24 cellular contexts compared by ENCODE assay signal in genomic region chr16:69822174-69822935, GRCh38.
DNase-seq lines count a peak whose midpoint lies in the region; ATAC-seq and TF ChIP-seq lines count a peak whose summit lies in the region.
"Had no signal": no experiment of that assay in that cellular context is flagged by ENCODE, and none has a peak within 500 bp of the region (broad histone marks: within the 10 kb centered on the region; RNA-seq: fewer than 3 reads in every experiment).

No MANE protein-coding gene starts in this region.

- no peak overlapping the region for H3K4ac ChIP-seq in H9 (ENCODE audit: low read depth, low read length)

- H2AK5ac ChIP-seq in H9 (ENCODE audit: insufficient read length, low read length): no peak overlapping the region

- H3K36me3 ChIP-seq in right lobe of liver (no peaks in the 10 kb centered on the region), stomach (peaks cover 4 to 22% (median 12%) of the 10 kb centered on the region in 4 donors), smooth muscle cell (ENCODE audit: low read depth) (no peaks in the 10 kb centered on the region)
- H3K36me3 ChIP-seq: WERI-Rb-1 had no signal

- peaks cover 0 to 2% of the 10 kb centered on the region in 2 experiments; a peak in 2 of 5 replicates for H3K9me3 Mint-ChIP-seq in H9
- H3K9me3 Mint-ChIP-seq: activated CD4-positive, alpha-beta memory T cell treated with anti-CD3 and anti-CD28 coated beads, Interleukin-2, amount 10 ng/mL, durations not matched to agents 7 days and 5 days; activated naive CD4-positive, alpha-beta T cell treated with anti-CD3 and anti-CD28 coated beads, Interleukin-2, amount 50 U/mL, for 24 hours; dendritic cell treated with granulocyte-macrophage colony-stimulating factor and Interleukin-4, amounts not matched to agents 40 ng/mL and 50 ng/mL, for 4 days had no signal

- peaks cover 4 to 9% (median 8%) of the 10 kb centered on the region in 3 experiments; a peak in 6 of 7 replicates for H3K36me3 Mint-ChIP-seq in H9 (ENCODE audit: insufficient read depth in 1 of 3, low read depth in 3 of 3)

- no peak overlapping the region for H2BK120ac ChIP-seq in H9 (ENCODE audit: low read depth, low read length, poor library complexity, severe bottlenecking)

- no peak overlapping the region for H2BK12ac ChIP-seq in H9 (ENCODE audit: insufficient read length, low read depth, low read length)

- no peak overlapping the region for H3K9ac ChIP-seq in H9 (ENCODE audit: extremely low read depth, insufficient read length, low read length)
- H3K9ac ChIP-seq in smooth muscle cell (ENCODE audit: low read depth): no peak overlapping the region
- H3K9ac ChIP-seq: parathyroid adenoma had no signal

- TF ChIP-seq POLR2A in right lobe of liver (IDR thresholded peaks at IDR 0.05) (no peak), stomach (IDR thresholded peaks at IDR 0.05) (no peak)

- TF ChIP-seq EP300 in stomach (IDR thresholded peaks at IDR 0.05): no peak

- no peak overlapping the region for H4K91ac ChIP-seq in H9 (ENCODE audit: insufficient read length, low read depth, low read length)

- no peak overlapping the region for H2BK5ac ChIP-seq in H9 (ENCODE audit: insufficient read length, low read length)

- no peak overlapping the region for H3K56ac ChIP-seq in H9 (ENCODE audit: insufficient read length, low read depth, low read length)

- H3K14ac ChIP-seq in H9 (ENCODE audit: insufficient read depth, low read length): no peak overlapping the region

- no peak for TF ChIP-seq CTCF in H9 (conservative IDR thresholded peaks at IDR 0.05)
- no peak for TF ChIP-seq CTCF in right lobe of liver (IDR thresholded peaks at IDR 0.05)
- no peak for TF ChIP-seq CTCF in stomach (IDR thresholded peaks at IDR 0.05)
- TF ChIP-seq CTCF in smooth muscle cell (IDR thresholded peaks at IDR 0.05; ENCODE audit: borderline replicate concordance, insufficient read depth, poor library complexity, severe bottlenecking): no peak

- no peak overlapping the region for H3T11ph ChIP-seq in H9 (ENCODE audit: low read length)

- H3K4me1 ChIP-seq in H9 (ENCODE audit: insufficient read depth, low read length) (peaks cover 2% of the 10 kb centered on the region; the same call in 1 of the 2 replicates), right lobe of liver (peaks cover 0 to 10% (median 2%) of the 10 kb centered on the region in 4 donors), stomach (peaks cover 19 to 67% (median 30%) of the 10 kb centered on the region in 4 donors), smooth muscle cell (ENCODE audit: low read depth) (no peaks in the 10 kb centered on the region)
- H3K4me1 ChIP-seq: parathyroid adenoma had no signal

- H4K20me1 ChIP-seq in H9 (ENCODE audit: control insufficient read depth, insufficient read depth, insufficient read length) (no peaks in the 10 kb centered on the region), smooth muscle cell (ENCODE audit: low read depth) (no peaks in the 10 kb centered on the region)

- no peaks in the 10 kb centered on the region for H3K27me3 ChIP-seq in H9 (ENCODE audit: insufficient read depth, low read length)
- H3K27me3 ChIP-seq in right lobe of liver: no peaks in the 10 kb centered on the region
- no peaks in the 10 kb centered on the region for H3K27me3 ChIP-seq in stomach
- no peaks in the 10 kb centered on the region for H3K27me3 ChIP-seq in smooth muscle cell (ENCODE audit: low read depth)
- H3K27me3 ChIP-seq: brain microvascular endothelial cell had no signal

- no peak overlapping the region for H3K4me3 Mint-ChIP-seq in H9
- H3K4me3 Mint-ChIP-seq: activated CD4-positive, alpha-beta memory T cell treated with anti-CD3 and anti-CD28 coated beads, Interleukin-2, amount 10 ng/mL, durations not matched to agents 7 days and 5 days; activated naive CD4-positive, alpha-beta T cell treated with anti-CD3 and anti-CD28 coated beads, Interleukin-2, amount 50 U/mL, for 24 hours; dendritic cell treated with granulocyte-macrophage colony-stimulating factor and Interleukin-4, amounts not matched to agents 40 ng/mL and 50 ng/mL, for 4 days; naive thymus-derived CD4-positive, alpha-beta T cell had no signal

- intact Hi-C loops in right lobe of liver (cut with DNase I) (no loop called here), stomach (cut with DNase I; ENCODE audit: low total_unique reads) (no loop called here)

- in situ Hi-C loops in ACHN (cut with HindIII; ENCODE audit: low pct_ligation_motif_present, low pct_unique_long_range_greater_than_20kb, low sequenced_read_pairs): no loop called here

- H3K9me3 ChIP-seq in H9 (ENCODE audit: control insufficient read depth, low read depth, low read length): no peaks in the 10 kb centered on the region
- H3K9me3 ChIP-seq in right lobe of liver: no peaks in the 10 kb centered on the region
- H3K9me3 ChIP-seq in stomach: no peaks in the 10 kb centered on the region
- no peaks in the 10 kb centered on the region for H3K9me3 ChIP-seq in smooth muscle cell (replicated peaks; ENCODE audit: low read depth)

- no CpG with 5 or more reads among the region's 11 CpGs for WGBS in H9 (ENCODE audit: extremely low coverage, insufficient read length, low lambda C conversion rate)
- WGBS in right lobe of liver (ENCODE audit: insufficient coverage, low coverage, low lambda C conversion rate, missing lambda C conversion rate): 63% methylated on average over 10 of the region's 11 CpGs
- WGBS in stomach, 5 donors: 67 to 74% (median 70%) methylated on average over 11 of the region's 11 CpGs
- 97% methylated on average over 11 of the region's 11 CpGs for WGBS in smooth muscle cell (ENCODE audit: low lambda C conversion rate)

- H3K27me3 Mint-ChIP-seq in H9 (ENCODE audit: low read depth): no peaks in the 10 kb centered on the region
- H3K27me3 Mint-ChIP-seq: activated CD4-positive, alpha-beta memory T cell treated with anti-CD3 and anti-CD28 coated beads, Interleukin-2, amount 10 ng/mL, durations not matched to agents 7 days and 5 days; activated naive CD4-positive, alpha-beta T cell treated with anti-CD3 and anti-CD28 coated beads, Interleukin-2, amount 50 U/mL, for 24 hours; dendritic cell treated with granulocyte-macrophage colony-stimulating factor and Interleukin-4, amounts not matched to agents 40 ng/mL and 50 ng/mL, for 4 days; naive thymus-derived CD4-positive, alpha-beta T cell had no signal

- no peaks in the 10 kb centered on the region for H3K23me2 ChIP-seq in H9 (ENCODE audit: insufficient read length, low read depth, low read length, poor library complexity, severe bottlenecking)

- no peak for DNase-seq in H9
- no peak for DNase-seq in right lobe of liver
- DNase-seq in stomach: no peak
- DNase-seq in HUDEP-2 (lab: John Stamatoyannopoulos, UW; ENCODE audit: unreplicated experiment in 76 of 76): no peak
- no peak for DNase-seq in smooth muscle cell (lab: John Stamatoyannopoulos, UW; ENCODE audit: unreplicated experiment)
- no peak for DNase-seq in ACHN
- DNase-seq: activated CD4-positive, alpha-beta memory T cell treated with anti-CD3 and anti-CD28 coated beads, Interleukin-2, amount 10 ng/mL, durations not matched to agents 7 days and 5 days; activated T-cell treated with anti-CD3 and anti-CD28 coated beads for 4 hours; brain microvascular endothelial cell; Calu3; Karpas-422; mammary epithelial cell; naive thymus-derived CD4-positive, alpha-beta T cell; NCI-H2081; NCI-H446 treated with DMSO at 0.1 percent for 48 hours; NK-92 treated with Interleukin-12 subunit alpha and Interleukin-12 subunit beta, amount 100 ng/mL, for 24 hours; stimulated activated naive CD8-positive, alpha-beta T cell treated with anti-CD3 and anti-CD28 coated beads, Interleukin-15, Interleukin-2, amounts not matched to agents 100 U/mL and 50 U/mL, for 24 hours; WERI-Rb-1 had no signal

- no peaks in the 10 kb centered on the region for H3K79me2 ChIP-seq in H9 (ENCODE audit: insufficient read depth, low read length)
- no peaks in the 10 kb centered on the region for H3K79me2 ChIP-seq in smooth muscle cell (ENCODE audit: low read depth)

- H2AFZ ChIP-seq in H9 (ENCODE audit: low read length): no peak overlapping the region
- no peak overlapping the region for H2AFZ ChIP-seq in smooth muscle cell (ENCODE audit: low read depth)
- H2AFZ ChIP-seq: parathyroid adenoma had no signal

- H3K27ac ChIP-seq in H9 (ENCODE audit: insufficient read length, low read depth, low read length) (no peak overlapping the region), angular gyrus (ENCODE audit: low read depth, low read length) (peak overlapping the region; percentile 35), right lobe of liver (no peak overlapping the region), stomach (peak overlapping the region in 4 of 5 donors; percentile 1 to 87 (median 54)), smooth muscle cell (ENCODE audit: low read depth) (no peak overlapping the region)
- H3K27ac ChIP-seq: brain microvascular endothelial cell, parathyroid adenoma, SK-N-MC, WERI-Rb-1 had no signal

- H3K27ac Mint-ChIP-seq in H9: peak overlapping the region in 2 of 3 experiments; percentile 25 to 29; a peak in 2 of 7 replicates
- H3K27ac Mint-ChIP-seq: activated CD4-positive, alpha-beta memory T cell treated with anti-CD3 and anti-CD28 coated beads, Interleukin-2, amount 10 ng/mL, durations not matched to agents 7 days and 5 days; activated naive CD4-positive, alpha-beta T cell treated with anti-CD3 and anti-CD28 coated beads, Interleukin-2, amount 50 U/mL, for 24 hours; dendritic cell treated with granulocyte-macrophage colony-stimulating factor and Interleukin-4, amounts not matched to agents 40 ng/mL and 50 ng/mL, for 4 days had no signal

- no peak overlapping the region for H4K8ac ChIP-seq in H9 (replicated peaks; ENCODE audit: insufficient read length, low read depth, low read length)

- H2BK20ac ChIP-seq in H9 (ENCODE audit: low read depth, low read length, poor library complexity, severe bottlenecking): no peak overlapping the region

- H2BK15ac ChIP-seq in H9 (ENCODE audit: low read depth, low read length): no peak overlapping the region

- ATAC-seq in right lobe of liver (peak; percentile 55 to 79 (median 56)), esophagus mucosa (no peak)
- ATAC-seq: naive thymus-derived CD4-positive, alpha-beta T cell; stimulated activated naive CD8-positive, alpha-beta T cell treated with anti-CD3 and anti-CD28 coated beads, Interleukin-15, Interleukin-2, amounts not matched to agents 100 U/mL and 50 U/mL, for 24 hours had no signal

- H3K23ac ChIP-seq in H9 (ENCODE audit: insufficient read length, low read depth, low read length): no peak overlapping the region

- H3K4me2 ChIP-seq in H9 (ENCODE audit: insufficient read depth, insufficient read length, low read length): no peak overlapping the region
- H3K4me2 ChIP-seq in smooth muscle cell: no peak overlapping the region

- H3K18ac ChIP-seq in H9 (ENCODE audit: insufficient read length, low read depth, low read length): no peak overlapping the region

- H3K4me3 ChIP-seq in right lobe of liver: no peak overlapping the region
- H3K4me3 ChIP-seq in stomach: no peak overlapping the region
- H3K4me3 ChIP-seq in smooth muscle cell: no peak overlapping the region
- H3K4me3 ChIP-seq: SK-N-MC had no signal

- peaks cover 15 to 23% of the 10 kb centered on the region in 2 experiments for H3K4me1 Mint-ChIP-seq in H9

- H3F3A ChIP-seq in smooth muscle cell (ENCODE audit: low read depth): no peaks in the 10 kb centered on the region

- no peak overlapping the region for H4K5ac ChIP-seq in H9 (ENCODE audit: insufficient read length, low read depth, low read length)

- no peaks in the 10 kb centered on the region for H3K79me1 ChIP-seq in H9 (ENCODE audit: insufficient read depth, low read depth, low read length, poor library complexity, severe bottlenecking)

Comparison
In these comparisons a context has a peak if more than half of its experiments do, and no peak if none do; other contexts are left out.
1. H3K27ac ChIP-seq: peak in angular gyrus (single experiment) and stomach (4 of 5); none in H9 (single experiment), right lobe of liver (0 of 3) and smooth muscle cell (single experiment).